ENCODE assay signal across 21 cellular contexts in the genomic region with DNA sequence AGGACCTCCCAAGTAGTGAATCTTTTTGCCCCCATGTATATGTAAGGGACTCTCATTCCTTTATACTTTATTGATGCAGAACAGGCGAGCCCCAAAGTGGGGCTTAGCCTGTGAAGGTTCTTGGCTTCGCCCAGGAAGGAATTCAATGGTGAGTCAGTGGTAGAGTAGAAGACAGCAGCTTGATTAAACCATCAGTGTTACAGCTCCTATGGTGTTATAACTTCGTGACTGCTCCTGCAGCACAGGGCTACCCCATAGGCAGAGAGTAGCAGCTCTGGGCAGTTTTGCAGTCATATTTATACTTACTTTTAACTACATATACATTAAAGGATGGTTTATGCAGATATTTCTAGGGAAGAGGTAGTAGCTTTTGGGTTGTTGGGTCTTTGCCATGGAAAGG.
"Had no signal": no experiment of that assay in that cellular context is flagged by ENCODE, and none has a peak within 500 bp of the region (broad histone marks: within the 10 kb centered on the region; RNA-seq: fewer than 3 reads in every experiment).

No MANE protein-coding gene starts in this region.

- FAIRE-seq: endometrium, frontal cortex, small intestine had no signal

- H3K9me3 ChIP-seq: esophagus squamous epithelium, right lobe of liver, stomach, testis, tibial artery had no signal

- DNase-seq: cortex of kidney; effector memory CD8-positive, alpha-beta T cell; erythroblast; esophagus squamous epithelium; hypothalamus; immature natural killer cell; islet precursor cell; left ventricle myocardium superior; natural killer cell; right lobe of liver; small intestine; stimulated activated CD4-positive, alpha-beta T cell treated with anti-CD3 and anti-CD28 coated beads, Interleukin-15, amount 100 ng/mL, for 24 hours; stimulated activated CD4-positive, alpha-beta T cell treated with anti-CD3 and anti-CD28 coated beads, Interleukin-2, amount 100 ng/mL, for 48 hours; stimulated activated naive CD4-positive, alpha-beta T cell treated with Interleukin-2 at 50 U/mL for 16 hours; stomach; testis; tibial artery had no signal

- H3K4me3 ChIP-seq: esophagus squamous epithelium, lung, right lobe of liver, stomach, testis, tibial artery had no signal

- H3K4me1 ChIP-seq: esophagus squamous epithelium, right lobe of liver, stomach, testis, tibial artery had no signal

- ATAC-seq: effector memory CD8-positive, alpha-beta T cell; left ventricle myocardium superior; natural killer cell; right lobe of liver had no signal

- H3K27me3 ChIP-seq: esophagus squamous epithelium, right lobe of liver, stomach, testis, tibial artery had no signal

- H3K27ac ChIP-seq: esophagus squamous epithelium, parathyroid adenoma, right lobe of liver, stomach, testis, tibial artery had no signal

- H3K36me3 ChIP-seq: esophagus squamous epithelium, right lobe of liver, stomach, tibial artery had no signal

- H2AFZ ChIP-seq: parathyroid adenoma had no signal

- H3K9ac ChIP-seq: parathyroid adenoma had no signal
